In genomic region chr10:80373566-80373965, GRCh38 we compare ENCODE assay signal across 1 cellular context.
TF ChIP-seq lines count a peak whose summit lies in the region.

No MANE protein-coding gene starts in this region.

TF ChIP-seq in HepG2, 621 proteins besides CTCF, POLR2A, EP300 and RAD21 (continued from another document):
- no peak for TF ChIP-seq HNF1A (IDR thresholded peaks at IDR 0.05; ENCODE audit: low read depth)
- no peak for TF ChIP-seq HNF1A (CRISPR knock-in tag; IDR thresholded peaks at IDR 0.05; ENCODE audit: borderline replicate concordance)
- TF ChIP-seq KLF6 (CRISPR knock-in tag; IDR thresholded peaks at IDR 0.05) = no peak
- TF ChIP-seq ZNF512B (CRISPR knock-in tag; IDR thresholded peaks at IDR 0.05; ENCODE audit: borderline replicate concordance) = no peak
